8 cellular contexts compared by ENCODE assay signal in the genomic region with DNA sequence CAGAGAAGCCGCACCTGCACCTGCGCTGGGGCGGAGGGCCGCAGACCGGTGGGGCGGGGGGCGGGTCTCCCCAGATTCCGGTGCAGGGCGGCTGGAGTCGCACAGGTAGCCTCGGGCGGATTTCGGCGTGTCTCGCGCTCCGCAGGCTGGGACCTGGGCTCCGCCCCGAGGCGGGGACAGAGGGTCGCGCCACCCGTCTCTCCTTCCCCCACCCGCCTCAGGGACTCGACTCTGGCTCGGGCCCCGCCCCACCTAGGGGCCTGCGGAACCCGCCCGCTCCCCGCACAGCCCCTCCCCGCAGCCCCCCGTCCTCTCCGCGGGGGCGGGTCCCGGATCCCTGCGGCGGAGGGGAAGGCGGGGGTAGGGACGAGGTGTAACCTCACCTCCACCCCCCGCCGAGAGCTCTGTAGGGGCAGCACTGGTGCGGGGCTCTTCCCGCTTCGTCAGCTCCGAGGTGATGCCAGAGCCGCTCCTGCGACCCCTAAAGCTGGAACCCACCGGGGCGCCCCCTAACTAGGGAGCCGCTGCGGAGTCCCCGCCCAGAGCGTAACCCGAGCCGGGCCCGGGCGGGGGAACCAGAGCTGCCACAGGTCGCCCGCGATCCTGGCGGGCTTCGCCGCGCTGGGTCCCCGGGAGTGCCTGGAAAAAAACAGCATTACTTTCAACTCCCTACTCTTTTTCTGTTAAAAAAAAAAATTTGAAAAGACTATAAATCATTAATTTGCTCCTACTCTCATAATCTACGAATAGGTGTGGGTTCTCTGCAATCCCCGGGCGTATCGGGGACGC. TPM values are rescaled to one million over a fixed set of nuclear protein-coding genes. Genes with fewer than 3 reads are reported as not detected.
DNase-seq lines count a peak whose midpoint lies in the region; ATAC-seq and TF ChIP-seq lines count a peak whose summit lies in the region.

Gene SLC29A2, minus strand, starts transcription at position 134 of the 789 bp plus-strand sequence. CDS start 169 bp downstream, outside the sequence.

- peak; percentile 70 for DNase-seq in Karpas-422
- DNase-seq in RPMI8226: peak; percentile 99
- peak; percentile 79 for DNase-seq in activated gamma-delta T cell treated with Interleukin-2 at 50 U/mL for 16 hours
- peak; percentile 83 for DNase-seq in Right ventricle myocardium superior
- peak; percentile 90 for DNase-seq in prostate gland (ENCODE audit: low spot score)
- DNase-seq in ureter (ENCODE audit: low spot score): peak; percentile 79

- H3K27ac ChIP-seq in C4-2B (peak within 1 kb of the TSS; percentile 97), Karpas-422 (ENCODE audit: low read length) (no peak within 1 kb of the TSS; the same call in 1 of the 2 replicates), prostate gland (peak within 1 kb of the TSS; percentile 91 to 93)

- H2AFZ ChIP-seq in Karpas-422 (ENCODE audit: low read length): peak within 1 kb of the TSS; percentile 89

- ATAC-seq in GM21447 (IDR thresholded peaks at IDR 0.05; ENCODE audit: unreplicated experiment) (peak; percentile 67), Right ventricle myocardium superior (ENCODE audit: poor library complexity) (peak; percentile 78)

- H3K4me1 ChIP-seq in Karpas-422 (ENCODE audit: low read length) (peaks cover 24% of the 10 kb centered on the region), prostate gland (replicated peaks) (no peaks in the 10 kb centered on the region)

- H4K20me1 ChIP-seq in Karpas-422 (ENCODE audit: insufficient read depth, low read depth, low read length): no peaks in the 10 kb centered on the region

- peak within 1 kb of the TSS; percentile 83 for H3K4me2 ChIP-seq in Karpas-422 (ENCODE audit: low read depth, low read length, poor library complexity, severe bottlenecking)

- TF ChIP-seq CTCF in C4-2B (conservative IDR thresholded peaks at IDR 0.05) (no peak), prostate gland (IDR thresholded peaks at IDR 0.05) (no peak)

- H3K9me2 ChIP-seq in Karpas-422 (replicated peaks; ENCODE audit: insufficient read depth, low read length): no peaks in the 10 kb centered on the region

- under 1% methylated on average over 52 of the region's 72 CpGs for WGBS in prostate gland

- peak within 1 kb of the TSS; percentile 63 for H3K9ac ChIP-seq in Karpas-422 (ENCODE audit: low read length)

- no peak for TF ChIP-seq POLR2A in prostate gland (IDR thresholded peaks at IDR 0.05)

- no peaks in the 10 kb centered on the region for H3K9me3 ChIP-seq in Karpas-422 (ENCODE audit: low read length)
- H3K9me3 ChIP-seq in prostate gland: no peaks in the 10 kb centered on the region

- H3K4me3 ChIP-seq in Karpas-422 (ENCODE audit: low read length) (peak within 1 kb of the TSS; percentile 69), prostate gland (peak within 1 kb of the TSS; percentile 60 to 63)

- intact Hi-C loops in Right ventricle myocardium superior (cut with DNase I) (no loop called here), prostate gland (cut with DNase I) (no loop called here)

- H3K36me3 ChIP-seq in Karpas-422 (ENCODE audit: insufficient read depth, low read length) (no peaks in the 10 kb centered on the region), prostate gland (no peaks in the 10 kb centered on the region)

- H3K27me3 ChIP-seq in Karpas-422 (ENCODE audit: low read length): no peaks in the 10 kb centered on the region
- H3K27me3 ChIP-seq in prostate gland (replicated peaks; ENCODE audit: insufficient read depth): no peaks in the 10 kb centered on the region

- no peaks in the 10 kb centered on the region for H3K79me2 ChIP-seq in Karpas-422 (ENCODE audit: low read length)

RNA-seq across cellular contexts. Expression of gene SLC29A2, which starts in this region (rescaled TPM):
- 0.15 and 0.90 TPM in 2 replicates for total RNA-seq in Karpas-422 (2014; rRNA removed; shearing (Covaris generic); ENCODE audit: low replicate concordance)
- total RNA-seq in Right ventricle myocardium superior: 16.3 TPM
- 10 to 100 TPM; 10.1 to 12.5 TPM for total RNA-seq in prostate gland
- total RNA-seq in ureter: 13.0 TPM

Comparison
In these comparisons a context has a peak if more than half of its experiments do, and no peak if none do; other contexts are left out.
1. Peak in DNase-seq, H3K4me3 ChIP-seq, H3K9ac ChIP-seq and H3K4me2 ChIP-seq in Karpas-422; RNA of the gene not detected or under 1 TPM.